In genomic region chr9:14383296-14383695, GRCh38 we compare ENCODE assay signal across 12 cellular contexts.
A peak's percentile ranks its signal among the peaks of the same experiment; 100 is the strongest.
DNase-seq lines count a peak whose midpoint lies in the region; ATAC-seq, FAIRE-seq and TF ChIP-seq lines count a peak whose summit lies in the region.
"Had no signal": no experiment of that assay in that cellular context is flagged by ENCODE, and none has a peak within 500 bp of the region (broad histone marks: within the 10 kb centered on the region; RNA-seq: fewer than 3 reads in every experiment).

No MANE protein-coding gene starts in this region.

- H3K36me3 Mint-ChIP-seq in astrocyte (ENCODE audit: low read depth, unreplicated experiment) = no peaks in the 10 kb centered on the region
- H3K36me3 Mint-ChIP-seq: naive B cell had no signal

- no peak overlapping the region for H3K27ac Mint-ChIP-seq in astrocyte (ENCODE audit: unreplicated experiment)
- H3K27ac Mint-ChIP-seq: naive B cell had no signal

- FAIRE-seq in astrocyte (lab: Jason Lieb, UNC) = no peak
- no peak for FAIRE-seq in pancreas (lab: Jason Lieb, UNC)
- FAIRE-seq: G401.6, GM19239 had no signal

- H3K4me3 Mint-ChIP-seq in astrocyte (ENCODE audit: unreplicated experiment) = no peak overlapping the region
- H3K4me3 Mint-ChIP-seq: naive B cell had no signal

- no peak overlapping the region for H2AFZ ChIP-seq in astrocyte (ENCODE audit: low read depth, low read length)

- peaks cover 10% of the 10 kb centered on the region for H3K27me3 Mint-ChIP-seq in astrocyte (ENCODE audit: low read depth, unreplicated experiment)

- intact Hi-C loops in pancreas (cut with DNase I) = no loop called here

- H3K27me3 ChIP-seq in astrocyte (ENCODE audit: insufficient read depth, low read length) (no peaks in the 10 kb centered on the region), Peyer's patch (no peaks in the 10 kb centered on the region), pancreas (no peaks in the 10 kb centered on the region)

- WGBS in pancreas, 2 donors = 69 to 78% methylated on average over 2 of the region's 2 CpGs

- no peaks in the 10 kb centered on the region for H3K79me2 ChIP-seq in astrocyte (ENCODE audit: insufficient read depth, low read length)

- DNase-seq in EH (ENCODE audit: low read depth) = peak; percentile 35
- peak; percentile 40 for DNase-seq in LHCN-M2 (ENCODE audit: low read depth)
- DNase-seq in astrocyte (ENCODE audit: low read depth) = peak; percentile 57
- peak; percentile 8 for DNase-seq in midbrain (lab: John Stamatoyannopoulos, UW)
- no peak for DNase-seq in amniotic stem cell (lab: John Stamatoyannopoulos, UW)
- DNase-seq in Peyer's patch = no peak
- no peak for DNase-seq in pancreas
- DNase-seq: cerebellar nuclear complex, naive B cell had no signal

- no peak overlapping the region for H3K4me3 ChIP-seq in astrocyte (ENCODE audit: insufficient read depth, low read depth, low read length)
- H3K4me3 ChIP-seq in Peyer's patch = no peak overlapping the region
- H3K4me3 ChIP-seq in pancreas = no peak overlapping the region

- no peaks in the 10 kb centered on the region for H3K4me1 Mint-ChIP-seq in astrocyte (ENCODE audit: low read depth, unreplicated experiment)

- no peaks in the 10 kb centered on the region for H3K9me3 ChIP-seq in astrocyte (ENCODE audit: insufficient read depth, low read depth, low read length)
- H3K9me3 ChIP-seq in Peyer's patch = no peaks in the 10 kb centered on the region
- no peaks in the 10 kb centered on the region for H3K9me3 ChIP-seq in pancreas

- H3K4me2 ChIP-seq in astrocyte (ENCODE audit: low read length) = no peak overlapping the region
- H3K4me2 ChIP-seq: KMS-11 had no signal

- no peak for ATAC-seq in pancreas

- H3K4me1 ChIP-seq in astrocyte (ENCODE audit: insufficient read depth, low read length) (no peaks in the 10 kb centered on the region), Peyer's patch (no peaks in the 10 kb centered on the region), pancreas (no peaks in the 10 kb centered on the region)

- no peaks in the 10 kb centered on the region for H4K20me1 ChIP-seq in astrocyte (ENCODE audit: insufficient read depth, low read length)

- H3K9me3 Mint-ChIP-seq in astrocyte (ENCODE audit: unreplicated experiment) = no peaks in the 10 kb centered on the region

- H3K9ac ChIP-seq in astrocyte (ENCODE audit: low read length) = no peak overlapping the region
- H3K9ac ChIP-seq: KMS-11 had no signal

- no peak overlapping the region for H3K27ac ChIP-seq in astrocyte (ENCODE audit: low read depth, low read length)
- H3K27ac ChIP-seq in Peyer's patch = no peak overlapping the region
- H3K27ac ChIP-seq in pancreas = no peak overlapping the region
- H3K27ac ChIP-seq: KMS-11 had no signal

- TF ChIP-seq CTCF in astrocyte (IDR thresholded peaks at IDR 0.05; ENCODE audit: insufficient read depth, low read depth, low read length) (no peak), Peyer's patch (IDR thresholded peaks at IDR 0.05) (no peak), pancreas (IDR thresholded peaks at IDR 0.05) (no peak)

- TF ChIP-seq POLR2A in Peyer's patch (IDR thresholded peaks at IDR 0.05) = no peak

- H3K36me3 ChIP-seq in astrocyte (ENCODE audit: insufficient read depth, low read length) (no peaks in the 10 kb centered on the region), Peyer's patch (no peaks in the 10 kb centered on the region), pancreas (no peaks in the 10 kb centered on the region)

Comparison
In these comparisons a context has a peak if more than half of its experiments do, and no peak if none do; other contexts are left out.
1. DNase-seq: peak in EH (single experiment), LHCN-M2 (single experiment), astrocyte (single experiment) and midbrain (single experiment); none in amniotic stem cell (single experiment), Peyer's patch (0 of 3) and pancreas (0 of 6).